17 cellular contexts compared by ENCODE assay signal in the genomic region with DNA sequence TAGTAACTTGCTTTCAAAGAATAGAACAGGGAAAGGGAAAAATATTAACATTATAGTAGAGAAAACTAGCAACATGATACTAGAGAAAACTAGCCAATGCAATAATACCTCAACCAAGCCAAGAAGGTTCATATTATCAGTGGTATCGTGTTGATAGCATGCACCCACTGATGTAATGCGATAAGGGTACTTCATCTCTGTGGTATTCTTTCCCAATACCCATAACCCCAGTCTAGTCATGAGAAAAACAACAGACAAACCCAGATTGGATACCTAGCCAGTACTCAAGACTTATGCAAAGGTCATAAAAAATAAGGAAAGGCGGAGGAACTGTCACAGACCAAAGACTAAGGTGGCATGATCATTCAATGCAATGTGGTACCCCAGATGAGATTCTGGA. TPM values are rescaled to one million over a fixed set of nuclear protein-coding genes. Genes with fewer than 3 reads are reported as not detected.
A peak's percentile ranks its signal among the peaks of the same experiment; 100 is the strongest.
DNase-seq lines count a peak whose midpoint lies in the region; ATAC-seq and TF ChIP-seq lines count a peak whose summit lies in the region.
"Had no signal": no experiment of that assay in that cellular context is flagged by ENCODE, and none has a peak within 500 bp of the region (broad histone marks: within the 10 kb centered on the region; RNA-seq: fewer than 3 reads in every experiment).

No MANE protein-coding gene starts in this region.

- H3K36me3 Mint-ChIP-seq in osteocyte (ENCODE audit: unreplicated experiment) = peaks cover 22% of the 10 kb centered on the region

- H3K27me3 ChIP-seq in colonic mucosa (no peaks in the 10 kb centered on the region), right cardiac atrium (ENCODE audit: control insufficient read depth, insufficient read depth) (no peaks in the 10 kb centered on the region)

- H3K4me3 ChIP-seq in colonic mucosa (no peak overlapping the region), right cardiac atrium (ENCODE audit: low read length) (no peak overlapping the region)
- H3K4me3 ChIP-seq: GM23338 had no signal

- ATAC-seq in left colon (no peak), HG03354 (IDR thresholded peaks at IDR 0.05; ENCODE audit: poor library complexity, severe bottlenecking, unreplicated experiment) (no peak), right cardiac atrium (no peak)
- ATAC-seq: GM23338 had no signal

- no peak for TF ChIP-seq CTCF in osteocyte (IDR thresholded peaks at IDR 0.05)
- TF ChIP-seq CTCF in colonic mucosa (IDR thresholded peaks at IDR 0.05) = no peak

- peak; percentile 34 for DNase-seq in LHCN-M2 (ENCODE audit: low read depth)
- peak; percentile 23 for DNase-seq in fibroblast of gingiva (ENCODE audit: low read depth)
- DNase-seq in osteocyte (ENCODE audit: extremely low spot score, unreplicated experiment) = no peak
- no peak for DNase-seq in left colon
- DNase-seq in colonic mucosa = no peak
- no peak for DNase-seq in right cardiac atrium
- DNase-seq: ACHN; C1 segment of cervical spinal cord; CD4-positive, alpha-beta memory T cell; DMS153; DMS79 treated with DMSO at 0.1 percent for 48 hours; EL; H7 had no signal

- H3K4me1 Mint-ChIP-seq in osteocyte (ENCODE audit: unreplicated experiment) = peaks cover 30% of the 10 kb centered on the region

- H3K9ac ChIP-seq in colonic mucosa (ENCODE audit: low read depth in 2 of 2, low read length in 2 of 2) = no peak overlapping the region

- intact Hi-C loops in left colon (cut with DNase I, micrococcal nuclease) (no loop called here), colonic mucosa (cut with DNase I) (no loop called here), right cardiac atrium (cut with DNase I) (no loop called here)

- no peaks in the 10 kb centered on the region for H3K27me3 Mint-ChIP-seq in osteocyte (ENCODE audit: unreplicated experiment)
- H3K27me3 Mint-ChIP-seq: B cell; CD4-positive, alpha-beta memory T cell; IgD-negative memory B cell had no signal

- H3K4me3 Mint-ChIP-seq in osteocyte (ENCODE audit: unreplicated experiment) = no peak overlapping the region
- H3K4me3 Mint-ChIP-seq: B cell; CD4-positive, alpha-beta memory T cell; GM23338; IgD-negative memory B cell had no signal

- H3K4me1 ChIP-seq in colonic mucosa (no peaks in the 10 kb centered on the region), right cardiac atrium (ENCODE audit: control insufficient read depth, insufficient read depth, low read length) (no peaks in the 10 kb centered on the region)

- H3K36me3 ChIP-seq in colonic mucosa = no peaks in the 10 kb centered on the region

- H3K9me3 Mint-ChIP-seq in osteocyte (ENCODE audit: unreplicated experiment) = peaks cover 11% of the 10 kb centered on the region

- H3K27ac ChIP-seq in colonic mucosa (no peak overlapping the region), right cardiac atrium (ENCODE audit: low read length) (no peak overlapping the region)

- H3K27ac Mint-ChIP-seq in osteocyte (ENCODE audit: unreplicated experiment) = peak overlapping the region; percentile 82
- H3K27ac Mint-ChIP-seq: B cell, GM23338 had no signal

- no peaks in the 10 kb centered on the region for H3K9me3 ChIP-seq in colonic mucosa
- H3K9me3 ChIP-seq in right cardiac atrium (ENCODE audit: control insufficient read depth, low read length) = no peaks in the 10 kb centered on the region

- WGBS in right cardiac atrium = 64% methylated on average over 3 of the region's 3 CpGs

RNA-seq across cellular contexts. Expression of a gene that starts 21.0 kb away (rescaled TPM):
- total RNA-seq in LHCN-M2 (2014; rRNA removed) = 12.4 and 22.4 TPM in 2 replicates
- polyA plus RNA-seq in LHCN-M2 (2012) = 6.9 TPM
- total RNA-seq in osteocyte = 9.1 and 11.0 TPM in 2 replicates
- total RNA-seq in left colon = 10 to 100 TPM; 10.1 to 11.0 TPM
- total RNA-seq in colonic mucosa = 10 to 100 TPM; 10.3 to 14.1 TPM
- 10 to 100 TPM in 1 of 4 donors, 1 to 10 TPM in 3; 7.1 to 10.9 (median 8.9) TPM for total RNA-seq in right cardiac atrium
- 6.1 TPM for polyA plus RNA-seq in right cardiac atrium

RNA-seq across cellular contexts. Expression of a gene that starts 59.1 kb away (rescaled TPM):
- 41.2 and 45.9 TPM in 2 replicates for total RNA-seq in LHCN-M2 (2014; rRNA removed)
- polyA plus RNA-seq in LHCN-M2 (2012) = 31.4 TPM
- 17.6 and 24.5 TPM in 2 replicates for total RNA-seq in osteocyte
- total RNA-seq in left colon = 10 to 100 TPM in 1 of 2 donors, 1 to 10 TPM in 1; 6.1 to 14.5 TPM
- 10 to 100 TPM in 1 of 2 donors, 1 to 10 TPM in 1; 9.8 to 21.7 TPM for total RNA-seq in colonic mucosa
- 10 to 100 TPM; 12.9 to 14.6 (median 13.8) TPM for total RNA-seq in right cardiac atrium
- 26.3 TPM for polyA plus RNA-seq in right cardiac atrium

Comparison
In these comparisons a context has a peak if more than half of its experiments do, and no peak if none do; other contexts are left out.
1. DNase-seq: peak in LHCN-M2 (single experiment) and fibroblast of gingiva (single experiment); none in osteocyte (single experiment), left colon (0 of 2), colonic mucosa (single experiment) and right cardiac atrium (0 of 3).